In the genomic region with DNA sequence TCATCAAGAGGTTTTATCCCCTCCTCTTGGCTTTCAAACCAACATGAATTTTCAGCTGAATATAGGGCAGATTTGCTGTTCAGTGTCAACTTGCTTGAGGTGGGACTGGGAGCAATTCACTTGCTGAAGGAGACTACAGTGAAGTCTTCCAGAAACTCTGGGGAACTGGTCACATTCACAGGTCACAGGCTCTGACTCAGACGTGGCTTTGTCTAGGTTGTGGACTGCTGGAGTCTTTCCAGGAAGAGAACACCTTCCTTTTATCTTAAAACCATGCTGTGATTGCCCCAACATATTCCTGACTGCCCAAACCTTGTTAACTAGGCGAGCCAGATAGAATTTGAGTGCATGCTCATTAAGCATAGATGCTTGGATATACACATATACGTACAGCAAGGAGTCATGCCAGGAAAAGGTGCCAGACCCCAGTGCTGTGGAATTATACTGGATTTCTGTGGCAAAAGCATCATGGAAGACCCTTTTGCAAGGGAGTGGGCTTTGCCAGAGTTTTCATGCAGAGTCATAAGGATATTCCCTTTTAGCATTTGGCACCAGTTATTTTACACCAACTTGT, we compare ENCODE assay signal across 1 cellular context.
TF ChIP-seq lines count a peak whose summit lies in the region.

No MANE protein-coding gene starts in this region.

TF ChIP-seq in A549, 52 proteins besides CTCF, POLR2A, EP300 and RAD21 (continued from another document):
- no peak for TF ChIP-seq ZSCAN20 (CRISPR knock-in tag; IDR thresholded peaks at IDR 0.05)
- TF ChIP-seq, protein P1, sequence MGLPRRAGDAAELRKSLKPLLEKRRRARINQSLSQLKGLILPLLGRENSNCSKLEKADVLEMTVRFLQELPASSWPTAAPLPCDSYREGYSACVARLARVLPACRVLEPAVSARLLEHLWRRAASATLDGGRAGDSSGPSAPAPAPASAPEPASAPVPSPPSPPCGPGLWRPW (IDR thresholded peaks at IDR 0.05): no peak
TF ChIP-seq in A549: peak in this region for 0.
